1 cellular context compared by ENCODE assay signal in the genomic region with DNA sequence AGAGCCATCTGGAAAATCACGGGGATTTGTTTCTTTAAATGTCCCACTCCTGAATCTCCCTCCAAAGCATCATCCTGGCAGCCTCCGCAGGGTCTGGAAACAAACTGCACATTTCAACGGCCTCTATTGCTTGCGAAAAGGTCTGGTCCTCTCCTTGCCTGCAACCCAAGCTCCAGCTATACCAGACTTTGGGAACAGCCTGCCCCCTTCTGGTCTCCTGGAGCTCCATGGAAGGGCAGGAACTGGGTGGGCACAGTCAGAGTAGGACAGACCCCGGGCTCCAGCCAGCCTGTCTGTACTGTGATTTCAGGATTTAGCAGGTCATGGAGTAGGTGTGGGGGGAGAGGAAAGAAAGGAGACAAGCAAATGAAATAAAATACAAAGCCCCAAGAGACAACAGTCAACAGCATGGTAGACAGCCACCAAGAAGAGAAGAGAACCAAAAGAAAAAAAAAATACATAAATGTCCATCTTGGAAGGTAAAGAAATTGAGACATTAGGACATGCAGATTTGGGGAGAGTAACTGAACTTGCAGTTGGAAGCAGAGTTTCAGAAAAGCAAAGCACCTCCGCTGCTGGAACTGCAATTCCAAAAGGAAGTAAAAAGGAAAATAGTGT.
A peak's percentile ranks its signal among the peaks of the same experiment; 100 is the strongest.
TF ChIP-seq lines count a peak whose summit lies in the region.

No MANE protein-coding gene starts in this region.

TF ChIP-seq in GM12878, 131 proteins besides CTCF, POLR2A, EP300 and RAD21 (continued from another document):
- no peak for TF ChIP-seq NBN (IDR thresholded peaks at IDR 0.05)
- TF ChIP-seq, protein P1, sequence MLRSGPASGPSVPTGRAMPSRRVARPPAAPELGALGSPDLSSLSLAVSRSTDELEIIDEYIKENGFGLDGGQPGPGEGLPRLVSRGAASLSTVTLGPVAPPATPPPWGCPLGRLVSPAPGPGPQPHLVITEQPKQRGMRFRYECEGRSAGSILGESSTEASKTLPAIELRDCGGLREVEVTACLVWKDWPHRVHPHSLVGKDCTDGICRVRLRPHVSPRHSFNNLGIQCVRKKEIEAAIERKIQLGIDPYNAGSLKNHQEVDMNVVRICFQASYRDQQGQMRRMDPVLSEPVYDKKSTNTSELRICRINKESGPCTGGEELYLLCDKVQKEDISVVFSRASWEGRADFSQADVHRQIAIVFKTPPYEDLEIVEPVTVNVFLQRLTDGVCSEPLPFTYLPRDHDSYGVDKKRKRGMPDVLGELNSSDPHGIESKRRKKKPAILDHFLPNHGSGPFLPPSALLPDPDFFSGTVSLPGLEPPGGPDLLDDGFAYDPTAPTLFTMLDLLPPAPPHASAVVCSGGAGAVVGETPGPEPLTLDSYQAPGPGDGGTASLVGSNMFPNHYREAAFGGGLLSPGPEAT (IDR thresholded peaks at IDR 0.05; ENCODE audit: low read depth): 0 out of 2 replicates have a peak, but pooled peaks have one; percentile 17
- no peak for TF ChIP-seq PML (IDR thresholded peaks at IDR 0.05; ENCODE audit: low read length)
- TF ChIP-seq TCF3 (IDR thresholded peaks at IDR 0.05; ENCODE audit: borderline replicate concordance, insufficient read depth, low read depth, low read length): no peak
- TF ChIP-seq RUNX3 (IDR thresholded peaks at IDR 0.05; ENCODE audit: low read length): 0 out of 2 replicates have a peak, but pooled peaks have one; percentile 9
- TF ChIP-seq ATF2 (IDR thresholded peaks at IDR 0.05; ENCODE audit: low read length): no peak
- 0 out of 2 replicates have a peak, but pooled peaks have one; percentile 14 for TF ChIP-seq MTA2 (IDR thresholded peaks at IDR 0.05; ENCODE audit: low read depth)
- TF ChIP-seq ZZZ3 (IDR thresholded peaks at IDR 0.05; ENCODE audit: control insufficient read depth, insufficient read length, low read depth): no peak
- peak; percentile 35; the same call in 1 of the 2 replicates for TF ChIP-seq SMARCA5 (IDR thresholded peaks at IDR 0.05)
- TF ChIP-seq SMC3 (IDR thresholded peaks at IDR 0.05; ENCODE audit: borderline replicate concordance, low read length): peak; percentile 84
- TF ChIP-seq YY1 (IDR thresholded peaks at IDR 0.05; ENCODE audit: low read depth, low read length): 0 out of 2 replicates have a peak, but pooled peaks have one; percentile 26
- TF ChIP-seq RAD51 (IDR thresholded peaks at IDR 0.05): no peak
- no peak for TF ChIP-seq MXI1 (IDR thresholded peaks at IDR 0.05; ENCODE audit: low read depth, low read length)
- TF ChIP-seq, protein P2, sequence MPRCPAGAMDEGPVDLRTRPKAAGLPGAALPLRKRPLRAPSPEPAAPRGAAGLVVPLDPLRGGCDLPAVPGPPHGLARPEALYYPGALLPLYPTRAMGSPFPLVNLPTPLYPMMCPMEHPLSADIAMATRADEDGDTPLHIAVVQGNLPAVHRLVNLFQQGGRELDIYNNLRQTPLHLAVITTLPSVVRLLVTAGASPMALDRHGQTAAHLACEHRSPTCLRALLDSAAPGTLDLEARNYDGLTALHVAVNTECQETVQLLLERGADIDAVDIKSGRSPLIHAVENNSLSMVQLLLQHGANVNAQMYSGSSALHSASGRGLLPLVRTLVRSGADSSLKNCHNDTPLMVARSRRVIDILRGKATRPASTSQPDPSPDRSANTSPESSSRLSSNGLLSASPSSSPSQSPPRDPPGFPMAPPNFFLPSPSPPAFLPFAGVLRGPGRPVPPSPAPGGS (IDR thresholded peaks at IDR 0.05; ENCODE audit: borderline replicate concordance, insufficient read depth, low read depth, low read length, poor library complexity, severe bottlenecking): no peak
- TF ChIP-seq ZNF24 (IDR thresholded peaks at IDR 0.05): no peak
- TF ChIP-seq GATAD2B (conservative IDR thresholded peaks at IDR 0.05; ENCODE audit: low read depth): 0 out of 2 replicates have a peak, but pooled peaks have one; percentile 16
- no peak for TF ChIP-seq TCF12 (IDR thresholded peaks at IDR 0.05; ENCODE audit: low read depth, low read length)
- TF ChIP-seq, protein P3, sequence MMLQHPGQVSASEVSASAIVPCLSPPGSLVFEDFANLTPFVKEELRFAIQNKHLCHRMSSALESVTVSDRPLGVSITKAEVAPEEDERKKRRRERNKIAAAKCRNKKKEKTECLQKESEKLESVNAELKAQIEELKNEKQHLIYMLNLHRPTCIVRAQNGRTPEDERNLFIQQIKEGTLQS (IDR thresholded peaks at IDR 0.05; ENCODE audit: borderline replicate concordance, extremely low read depth, low read depth, low read length): no peak
- TF ChIP-seq SKIL (IDR thresholded peaks at IDR 0.05; ENCODE audit: low read depth, poor library complexity, severe bottlenecking): peak; percentile 17
- no peak for TF ChIP-seq FOXM1 (IDR thresholded peaks at IDR 0.05; ENCODE audit: low read depth, low read length)
- no peak for TF ChIP-seq MEF2A (IDR thresholded peaks at IDR 0.05; ENCODE audit: insufficient read depth, low read depth, low read length)
- no peak for TF ChIP-seq CBX5 (IDR thresholded peaks at IDR 0.05; ENCODE audit: low read depth)
- no peak for TF ChIP-seq RB1 (IDR thresholded peaks at IDR 0.05; ENCODE audit: borderline replicate concordance)
- TF ChIP-seq CEBPZ (IDR thresholded peaks at IDR 0.05; ENCODE audit: low read depth, low read length): no peak
- TF ChIP-seq NR2F1 (conservative IDR thresholded peaks at IDR 0.05): no peak
- TF ChIP-seq, protein P4, sequence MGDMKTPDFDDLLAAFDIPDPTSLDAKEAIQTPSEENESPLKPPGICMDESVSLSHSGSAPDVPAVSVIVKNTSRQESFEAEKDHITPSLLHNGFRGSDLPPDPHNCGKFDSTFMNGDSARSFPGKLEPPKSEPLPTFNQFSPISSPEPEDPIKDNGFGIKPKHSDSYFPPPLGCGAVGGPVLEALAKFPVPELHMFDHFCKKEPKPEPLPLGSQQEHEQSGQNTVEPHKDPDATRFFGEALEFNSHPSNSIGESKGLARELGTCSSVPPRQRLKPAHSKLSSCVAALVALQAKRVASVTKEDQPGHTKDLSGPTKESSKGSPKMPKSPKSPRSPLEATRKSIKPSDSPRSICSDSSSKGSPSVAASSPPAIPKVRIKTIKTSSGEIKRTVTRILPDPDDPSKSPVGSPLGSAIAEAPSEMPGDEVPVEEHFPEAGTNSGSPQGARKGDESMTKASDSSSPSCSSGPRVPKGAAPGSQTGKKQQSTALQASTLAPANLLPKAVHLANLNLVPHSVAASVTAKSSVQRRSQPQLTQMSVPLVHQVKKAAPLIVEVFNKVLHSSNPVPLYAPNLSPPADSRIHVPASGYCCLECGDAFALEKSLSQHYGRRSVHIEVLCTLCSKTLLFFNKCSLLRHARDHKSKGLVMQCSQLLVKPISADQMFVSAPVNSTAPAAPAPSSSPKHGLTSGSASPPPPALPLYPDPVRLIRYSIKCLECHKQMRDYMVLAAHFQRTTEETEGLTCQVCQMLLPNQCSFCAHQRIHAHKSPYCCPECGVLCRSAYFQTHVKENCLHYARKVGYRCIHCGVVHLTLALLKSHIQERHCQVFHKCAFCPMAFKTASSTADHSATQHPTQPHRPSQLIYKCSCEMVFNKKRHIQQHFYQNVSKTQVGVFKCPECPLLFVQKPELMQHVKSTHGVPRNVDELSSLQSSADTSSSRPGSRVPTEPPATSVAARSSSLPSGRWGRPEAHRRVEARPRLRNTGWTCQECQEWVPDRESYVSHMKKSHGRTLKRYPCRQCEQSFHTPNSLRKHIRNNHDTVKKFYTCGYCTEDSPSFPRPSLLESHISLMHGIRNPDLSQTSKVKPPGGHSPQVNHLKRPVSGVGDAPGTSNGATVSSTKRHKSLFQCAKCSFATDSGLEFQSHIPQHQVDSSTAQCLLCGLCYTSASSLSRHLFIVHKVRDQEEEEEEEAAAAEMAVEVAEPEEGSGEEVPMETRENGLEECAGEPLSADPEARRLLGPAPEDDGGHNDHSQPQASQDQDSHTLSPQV (IDR thresholded peaks at IDR 0.05): 0 out of 2 replicates have a peak, but pooled peaks have one; percentile 12
- no peak for TF ChIP-seq RBBP5 (conservative IDR thresholded peaks at IDR 0.05)
- TF ChIP-seq IKZF2 (IDR thresholded peaks at IDR 0.05): 0 out of 4 replicates have a peak, but pooled peaks of 1 of the 2 experiments have one; percentile 54
- TF ChIP-seq ASH2L (IDR thresholded peaks at IDR 0.05; ENCODE audit: borderline replicate concordance, low read depth): no peak
- TF ChIP-seq CREB1 (IDR thresholded peaks at IDR 0.05; ENCODE audit: low read depth): no peak
- no peak for TF ChIP-seq SUZ12 (IDR thresholded peaks at IDR 0.05; ENCODE audit: unreplicated experiment)
- TF ChIP-seq CHD1 (IDR thresholded peaks at IDR 0.05; ENCODE audit: low read depth, low read length): no peak
- TF ChIP-seq CHD4 (IDR thresholded peaks at IDR 0.05): no peak
- TF ChIP-seq IKZF1 (conservative IDR thresholded peaks at IDR 0.05): peak; percentile 56; the same call in 1 of the 2 replicates
- TF ChIP-seq KAT2A (conservative IDR thresholded peaks at IDR 0.05; ENCODE audit: control insufficient read depth, low read depth, low read length): no peak
- TF ChIP-seq STAT3 (IDR thresholded peaks at IDR 0.05; ENCODE audit: low read depth, low read length): no peak
- TF ChIP-seq CBX3 (IDR thresholded peaks at IDR 0.05; ENCODE audit: borderline replicate concordance, low read depth): no peak
- no peak for TF ChIP-seq ZNF622 (IDR thresholded peaks at IDR 0.05)
- TF ChIP-seq PKNOX1 (IDR thresholded peaks at IDR 0.05): no peak
- TF ChIP-seq TAF1 (IDR thresholded peaks at IDR 0.05; ENCODE audit: borderline replicate concordance, low read depth, low read length): no peak
- TF ChIP-seq, protein P5, sequence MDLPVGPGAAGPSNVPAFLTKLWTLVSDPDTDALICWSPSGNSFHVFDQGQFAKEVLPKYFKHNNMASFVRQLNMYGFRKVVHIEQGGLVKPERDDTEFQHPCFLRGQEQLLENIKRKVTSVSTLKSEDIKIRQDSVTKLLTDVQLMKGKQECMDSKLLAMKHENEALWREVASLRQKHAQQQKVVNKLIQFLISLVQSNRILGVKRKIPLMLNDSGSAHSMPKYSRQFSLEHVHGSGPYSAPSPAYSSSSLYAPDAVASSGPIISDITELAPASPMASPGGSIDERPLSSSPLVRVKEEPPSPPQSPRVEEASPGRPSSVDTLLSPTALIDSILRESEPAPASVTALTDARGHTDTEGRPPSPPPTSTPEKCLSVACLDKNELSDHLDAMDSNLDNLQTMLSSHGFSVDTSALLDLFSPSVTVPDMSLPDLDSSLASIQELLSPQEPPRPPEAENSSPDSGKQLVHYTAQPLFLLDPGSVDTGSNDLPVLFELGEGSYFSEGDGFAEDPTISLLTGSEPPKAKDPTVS (IDR thresholded peaks at IDR 0.05; ENCODE audit: low read depth, low read length): no peak
- no peak for TF ChIP-seq PAX5 (IDR thresholded peaks at IDR 0.05; ENCODE audit: borderline replicate concordance, low read depth, low read length)
- TF ChIP-seq SMAD1 (IDR thresholded peaks at IDR 0.05; ENCODE audit: low read depth, partially characterized antibody): no peak
- TF ChIP-seq SMAD5 (IDR thresholded peaks at IDR 0.05; ENCODE audit: low read depth): no peak
